In the genomic region with DNA sequence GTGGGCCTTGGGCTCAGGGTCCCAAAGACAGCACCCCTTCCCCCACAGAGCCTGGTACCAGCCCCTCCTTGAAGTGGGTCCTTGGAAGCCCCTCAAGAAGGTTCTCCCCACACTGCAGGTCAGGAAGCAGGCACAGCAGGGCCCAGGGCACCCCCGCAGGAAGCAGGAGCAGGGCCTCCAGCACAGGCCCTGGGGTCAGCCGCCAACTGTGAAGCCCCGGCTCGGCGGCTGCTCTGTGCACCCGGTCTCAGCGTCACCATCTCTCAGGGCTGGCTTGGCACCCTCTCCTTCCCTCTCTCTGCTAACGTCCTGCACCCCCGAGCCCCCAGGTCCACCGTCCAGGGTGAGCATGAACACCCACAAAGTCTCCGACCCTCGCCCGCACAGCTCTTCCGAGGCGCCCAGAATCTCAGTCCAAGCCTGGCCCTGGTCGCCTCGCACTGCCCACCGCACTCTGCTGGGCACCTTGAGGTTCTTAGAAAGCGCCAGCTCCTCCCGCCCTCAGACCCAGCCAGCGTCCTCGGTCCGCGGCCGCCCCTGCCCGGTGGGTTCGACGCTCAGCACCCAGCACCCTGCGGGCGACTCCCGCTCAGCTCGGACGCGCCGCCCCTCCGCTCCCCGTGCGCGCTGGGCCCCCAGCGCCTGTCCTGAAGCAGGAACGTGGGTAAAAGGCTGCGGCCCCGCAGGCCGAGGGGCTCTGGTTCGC, we compare ENCODE assay signal across 1 cellular context.
TF ChIP-seq lines count a peak whose summit lies in the region.

No MANE protein-coding gene starts in this region.

TF ChIP-seq in IMR-90, 13 proteins besides CTCF, POLR2A, EP300 and RAD21 (continued from another document):
- TF ChIP-seq, protein P1, sequence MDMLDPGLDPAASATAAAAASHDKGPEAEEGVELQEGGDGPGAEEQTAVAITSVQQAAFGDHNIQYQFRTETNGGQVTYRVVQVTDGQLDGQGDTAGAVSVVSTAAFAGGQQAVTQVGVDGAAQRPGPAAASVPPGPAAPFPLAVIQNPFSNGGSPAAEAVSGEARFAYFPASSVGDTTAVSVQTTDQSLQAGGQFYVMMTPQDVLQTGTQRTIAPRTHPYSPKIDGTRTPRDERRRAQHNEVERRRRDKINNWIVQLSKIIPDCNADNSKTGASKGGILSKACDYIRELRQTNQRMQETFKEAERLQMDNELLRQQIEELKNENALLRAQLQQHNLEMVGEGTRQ (IDR thresholded peaks at IDR 0.05; ENCODE audit: low read depth, low read length) = no peak
- no peak for TF ChIP-seq FOS (IDR thresholded peaks at IDR 0.05; ENCODE audit: low read depth, low read length)
- no peak for TF ChIP-seq SMC3 (IDR thresholded peaks at IDR 0.05; ENCODE audit: low read depth, low read length)
- TF ChIP-seq CEBPB (IDR thresholded peaks at IDR 0.05; ENCODE audit: low read depth, low read length) = no peak
- TF ChIP-seq RFX5 (IDR thresholded peaks at IDR 0.05; ENCODE audit: low read depth, low read length) = no peak
- TF ChIP-seq, protein P2, sequence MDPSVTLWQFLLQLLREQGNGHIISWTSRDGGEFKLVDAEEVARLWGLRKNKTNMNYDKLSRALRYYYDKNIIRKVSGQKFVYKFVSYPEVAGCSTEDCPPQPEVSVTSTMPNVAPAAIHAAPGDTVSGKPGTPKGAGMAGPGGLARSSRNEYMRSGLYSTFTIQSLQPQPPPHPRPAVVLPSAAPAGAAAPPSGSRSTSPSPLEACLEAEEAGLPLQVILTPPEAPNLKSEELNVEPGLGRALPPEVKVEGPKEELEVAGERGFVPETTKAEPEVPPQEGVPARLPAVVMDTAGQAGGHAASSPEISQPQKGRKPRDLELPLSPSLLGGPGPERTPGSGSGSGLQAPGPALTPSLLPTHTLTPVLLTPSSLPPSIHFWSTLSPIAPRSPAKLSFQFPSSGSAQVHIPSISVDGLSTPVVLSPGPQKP (IDR thresholded peaks at IDR 0.05; ENCODE audit: borderline replicate concordance, low read depth, low read length) = no peak
- TF ChIP-seq RCOR1 (IDR thresholded peaks at IDR 0.05; ENCODE audit: insufficient replicate concordance, low read length) = no peak
- TF ChIP-seq CHD1 (IDR thresholded peaks at IDR 0.05; ENCODE audit: low read depth, low read length) = no peak
- TF ChIP-seq NFE2L2 (IDR thresholded peaks at IDR 0.05; ENCODE audit: low read depth, low read length) = no peak
- TF ChIP-seq MAZ (IDR thresholded peaks at IDR 0.05; ENCODE audit: borderline replicate concordance, low read depth, low read length) = no peak
- TF ChIP-seq MAFK (IDR thresholded peaks at IDR 0.05; ENCODE audit: low read depth, low read length) = no peak
- TF ChIP-seq MXI1 (IDR thresholded peaks at IDR 0.05; ENCODE audit: borderline replicate concordance, low read depth, low read length) = no peak
